ENCODE assay signal across 10 cellular contexts in genomic region chr10:3774018-3774813, GRCh38. TPM values are rescaled to one million over a fixed set of nuclear protein-coding genes. Genes with fewer than 3 reads are reported as not detected.
DNase-seq lines count a peak whose midpoint lies in the region; ATAC-seq and TF ChIP-seq lines count a peak whose summit lies in the region.
"Had no signal": no experiment of that assay in that cellular context is flagged by ENCODE, and none has a peak within 500 bp of the region (broad histone marks: within the 10 kb centered on the region; RNA-seq: fewer than 3 reads in every experiment).

No MANE protein-coding gene starts in this region.

- H3K27me3 Mint-ChIP-seq in activated T-cell treated with anti-CD3 and anti-CD28 coated beads, Interleukin-2, amount 50 U/mL, for 72 hours (ENCODE audit: low read depth): no peaks in the 10 kb centered on the region
- H3K27me3 Mint-ChIP-seq in activated T-cell treated with anti-CD3 and anti-CD28 coated beads, Interleukin-2, amount 50 U/mL, for 4 hours (ENCODE audit: low read depth): no peaks in the 10 kb centered on the region
- H3K27me3 Mint-ChIP-seq: activated CD4-positive, alpha-beta T cell treated with anti-CD3 and anti-CD28 coated beads, Interleukin-2, amount 10 ng/mL, durations not matched to agents 7 days and 5 days had no signal

- TF ChIP-seq POLR2A in breast epithelium (IDR thresholded peaks at IDR 0.05): no peak
- no peak for TF ChIP-seq POLR2A in upper lobe of left lung (IDR thresholded peaks at IDR 0.05)

- H3K27me3 ChIP-seq in breast epithelium: no peaks in the 10 kb centered on the region
- H3K27me3 ChIP-seq in upper lobe of left lung: no peaks in the 10 kb centered on the region

- H3K4me3 Mint-ChIP-seq in activated T-cell treated with anti-CD3 and anti-CD28 coated beads, Interleukin-2, amount 50 U/mL, for 72 hours: peak overlapping the region in 1 of 2 donors; percentile 21
- no peak overlapping the region for H3K4me3 Mint-ChIP-seq in activated T-cell treated with anti-CD3 and anti-CD28 coated beads, Interleukin-2, amount 50 U/mL, for 4 hours
- H3K4me3 Mint-ChIP-seq: activated CD4-positive, alpha-beta T cell treated with anti-CD3 and anti-CD28 coated beads, Interleukin-2, amount 10 ng/mL, durations not matched to agents 7 days and 5 days had no signal

- intact Hi-C loops in breast epithelium (cut with DNase I; ENCODE audit: low total_unique reads): no loop called here

- peak overlapping the region; percentile 88 to 100 for H3K27ac ChIP-seq in breast epithelium
- H3K27ac ChIP-seq in upper lobe of left lung: peak overlapping the region in 3 of 4 donors; percentile 100

- no peak for TF ChIP-seq CTCF in breast epithelium (IDR thresholded peaks at IDR 0.05)
- TF ChIP-seq CTCF in upper lobe of left lung (IDR thresholded peaks at IDR 0.05): no peak

- H3K9me3 ChIP-seq in breast epithelium (no peaks in the 10 kb centered on the region), upper lobe of left lung (no peaks in the 10 kb centered on the region)

- H3K36me3 ChIP-seq in breast epithelium: no peaks in the 10 kb centered on the region
- H3K36me3 ChIP-seq in upper lobe of left lung: peaks cover 13 to 55% (median 23%) of the 10 kb centered on the region in 4 donors

- H3K4me1 ChIP-seq in breast epithelium (peaks cover 3 to 14% of the 10 kb centered on the region in 2 donors), upper lobe of left lung (peaks cover 37 to 45% (median 41%) of the 10 kb centered on the region in 4 donors)

- H3K27ac Mint-ChIP-seq in activated T-cell treated with anti-CD3 and anti-CD28 coated beads, Interleukin-2, amount 50 U/mL, for 72 hours: peak overlapping the region; percentile 94
- H3K27ac Mint-ChIP-seq: activated CD4-positive, alpha-beta T cell treated with anti-CD3 and anti-CD28 coated beads, Interleukin-2, amount 10 ng/mL, durations not matched to agents 7 days and 5 days had no signal

- no peak for ATAC-seq in activated T-cell treated with anti-CD3 and anti-CD28 coated beads, Interleukin-2, amount 50 U/mL, for 72 hours (replicated peaks in 1 of 2)
- ATAC-seq in activated T-cell treated with anti-CD3 and anti-CD28 coated beads, Interleukin-2, amount 50 U/mL, for 4 hours: no peak
- peak; percentile 20 to 35 for ATAC-seq in upper lobe of left lung (ENCODE audit: low FRiP score in 2 of 2)

- no peaks in the 10 kb centered on the region for H3K9me3 Mint-ChIP-seq in activated T-cell treated with anti-CD3 and anti-CD28 coated beads, Interleukin-2, amount 50 U/mL, for 72 hours
- no peaks in the 10 kb centered on the region for H3K9me3 Mint-ChIP-seq in activated T-cell treated with anti-CD3 and anti-CD28 coated beads, Interleukin-2, amount 50 U/mL, for 4 hours
- H3K9me3 Mint-ChIP-seq: activated CD4-positive, alpha-beta T cell treated with anti-CD3 and anti-CD28 coated beads, Interleukin-2, amount 10 ng/mL, durations not matched to agents 7 days and 5 days had no signal

- 94 to 96% methylated on average over 17 of the region's 17 CpGs for WGBS in upper lobe of left lung, 2 donors

- DNase-seq in activated T-cell treated with anti-CD3 and anti-CD28 coated beads, Interleukin-2, amount 50 U/mL, for 72 hours: no peak
- DNase-seq in activated T-cell treated with anti-CD3 and anti-CD28 coated beads, Interleukin-2, amount 50 U/mL, for 4 hours: no peak
- DNase-seq in breast epithelium (ENCODE audit: low spot score in 2 of 2) (no peak), kidney tubule cell (ENCODE audit: low spot score) (peak; percentile 88), upper lobe of left lung (no peak), NOMO-1 treated with DMSO at 0.1 percent for 48 hours (lab: John Stamatoyannopoulos, UW; ENCODE audit: unreplicated experiment) (no peak), NCI-H510A treated with DMSO at 0.1 percent for 48 hours (lab: John Stamatoyannopoulos, UW) (no peak)
- no peak for DNase-seq in activated CD4-positive, alpha-beta T cell treated with anti-CD3 and anti-CD28 coated beads, Interleukin-2, amount 50 U/mL, for 1 hour
- DNase-seq: activated CD4-positive, alpha-beta T cell treated with anti-CD3 and anti-CD28 coated beads, Interleukin-2, amount 10 ng/mL, durations not matched to agents 7 days and 5 days; stimulated activated CD4-positive, alpha-beta T cell treated with anti-CD3 and anti-CD28 coated beads, Interleukin-12 subunit alpha, Interleukin-12 subunit beta, amount 100 ng/mL, for 4 hours had no signal

- peaks cover 39% of the 10 kb centered on the region for H3K4me1 Mint-ChIP-seq in activated T-cell treated with anti-CD3 and anti-CD28 coated beads, Interleukin-2, amount 50 U/mL, for 72 hours (ENCODE audit: low read depth)
- H3K4me1 Mint-ChIP-seq in activated T-cell treated with anti-CD3 and anti-CD28 coated beads, Interleukin-2, amount 50 U/mL, for 4 hours (ENCODE audit: low read depth): peaks cover 51% of the 10 kb centered on the region

- H3K4me3 ChIP-seq in breast epithelium (no peak overlapping the region), upper lobe of left lung (no peak overlapping the region)

- H3K36me3 Mint-ChIP-seq in activated T-cell treated with anti-CD3 and anti-CD28 coated beads, Interleukin-2, amount 50 U/mL, for 72 hours (ENCODE audit: insufficient read depth in 2 of 2): peaks cover 19 to 33% of the 10 kb centered on the region in 2 donors
- H3K36me3 Mint-ChIP-seq in activated T-cell treated with anti-CD3 and anti-CD28 coated beads, Interleukin-2, amount 50 U/mL, for 4 hours (ENCODE audit: insufficient read depth): peaks cover 43% of the 10 kb centered on the region

- no peak for TF ChIP-seq EP300 in upper lobe of left lung (IDR thresholded peaks at IDR 0.05)

RNA-seq across cellular contexts. Expression of gene KLF6, which starts 10.8 kb away (rescaled TPM):
- 100 to 1,000 TPM; 184 to 240 TPM for total RNA-seq in activated T-cell treated with anti-CD3 and anti-CD28 coated beads, Interleukin-2, amount 50 U/mL, for 72 hours
- 100 to 1,000 TPM; 188 to 247 (median 209) TPM for total RNA-seq in activated T-cell treated with anti-CD3 and anti-CD28 coated beads, Interleukin-2, amount 50 U/mL, for 4 hours
- 100 to 1,000 TPM; 132 to 347 (median 186) TPM for total RNA-seq in breast epithelium
- total RNA-seq in upper lobe of left lung: 100 to 1,000 TPM; 164 to 439 (median 249) TPM

Comparison
In these comparisons a context has a peak if more than half of its experiments do, and no peak if none do; other contexts are left out.
1. ATAC-seq: peak in upper lobe of left lung (2 of 2); none in activated T-cell treated with anti-CD3 and anti-CD28 coated beads, Interleukin-2, amount 50 U/mL, for 72 hours (0 of 2) and activated T-cell treated with anti-CD3 and anti-CD28 coated beads, Interleukin-2, amount 50 U/mL, for 4 hours (0 of 2).